In genomic region chr3:106457278-106458210, GRCh38 we compare ENCODE assay signal across 8 cellular contexts.
A peak's percentile ranks its signal among the peaks of the same experiment; 100 is the strongest.
DNase-seq lines count a peak whose midpoint lies in the region; ATAC-seq and TF ChIP-seq lines count a peak whose summit lies in the region.

No MANE protein-coding gene starts in this region.

- DNase-seq in AG08395 (ENCODE audit: low spot score) (peak; percentile 89), NCI-H1092 treated with DMSO at 0.1 percent for 48 hours (lab: John Stamatoyannopoulos, UW) (peak; percentile 34), iPS-NIHi7 (ENCODE audit: extremely low spot score) (peak; percentile 28), glutamatergic neuron (no peak), NCI-H1930 (lab: John Stamatoyannopoulos, UW) (no peak)

- H3K36me3 Mint-ChIP-seq in activated T-helper 17 cell treated with anti-CD3 and anti-CD28 coated beads, Interleukin-2, amount 50 U/mL, for 72 hours (ENCODE audit: low read depth): no peaks in the 10 kb centered on the region
- H3K36me3 Mint-ChIP-seq in glutamatergic neuron (ENCODE audit: unreplicated experiment): peaks cover 4% of the 10 kb centered on the region

- H3K27ac Mint-ChIP-seq in activated T-helper 17 cell treated with anti-CD3 and anti-CD28 coated beads, Interleukin-2, amount 50 U/mL, for 72 hours: peak overlapping the region; percentile 13
- H3K27ac Mint-ChIP-seq in glutamatergic neuron (ENCODE audit: unreplicated experiment): no peak overlapping the region

- peaks cover 8% of the 10 kb centered on the region for H3K4me1 Mint-ChIP-seq in activated T-helper 17 cell treated with anti-CD3 and anti-CD28 coated beads, Interleukin-2, amount 50 U/mL, for 72 hours
- H3K4me1 Mint-ChIP-seq in glutamatergic neuron (ENCODE audit: low read depth, unreplicated experiment): peaks cover 5% of the 10 kb centered on the region

- no peak for TF ChIP-seq CTCF in glutamatergic neuron (IDR thresholded peaks at IDR 0.05; ENCODE audit: partially characterized antibody, unreplicated experiment)

- peak; percentile 100 for ATAC-seq in GM18511 (IDR thresholded peaks at IDR 0.05; ENCODE audit: unreplicated experiment)
- peak; percentile 96 for ATAC-seq in HG02852 (IDR thresholded peaks at IDR 0.05; ENCODE audit: unreplicated experiment)
- ATAC-seq in activated T-helper 17 cell treated with anti-CD3 and anti-CD28 coated beads, Interleukin-2, amount 50 U/mL, for 72 hours (replicated peaks): peak; percentile 98

- no peaks in the 10 kb centered on the region for H3K9me3 Mint-ChIP-seq in activated T-helper 17 cell treated with anti-CD3 and anti-CD28 coated beads, Interleukin-2, amount 50 U/mL, for 72 hours
- no peaks in the 10 kb centered on the region for H3K9me3 Mint-ChIP-seq in glutamatergic neuron (ENCODE audit: unreplicated experiment)

- H3K4me3 Mint-ChIP-seq in activated T-helper 17 cell treated with anti-CD3 and anti-CD28 coated beads, Interleukin-2, amount 50 U/mL, for 72 hours: peak overlapping the region; percentile 29
- no peak overlapping the region for H3K4me3 Mint-ChIP-seq in glutamatergic neuron (ENCODE audit: unreplicated experiment)

- H3K27me3 Mint-ChIP-seq in activated T-helper 17 cell treated with anti-CD3 and anti-CD28 coated beads, Interleukin-2, amount 50 U/mL, for 72 hours: no peaks in the 10 kb centered on the region
- no peaks in the 10 kb centered on the region for H3K27me3 Mint-ChIP-seq in glutamatergic neuron (ENCODE audit: unreplicated experiment)

Comparison
In these comparisons a context has a peak if more than half of its experiments do, and no peak if none do; other contexts are left out.
1. DNase-seq: peak in AG08395 (single experiment), NCI-H1092 treated with DMSO at 0.1 percent for 48 hours (single experiment) and iPS-NIHi7 (single experiment); none in glutamatergic neuron (single experiment) and NCI-H1930 (0 of 2).
2. Peak in every context shown above with its lines, with median percentiles within 50 percentile points of each other: ATAC-seq.